In genomic region chr1:7964476-7964875, GRCh38 we compare ENCODE assay signal across 21 cellular contexts. TPM values are rescaled to one million over a fixed set of nuclear protein-coding genes. Genes with fewer than 3 reads are reported as not detected.
DNase-seq lines count a peak whose midpoint lies in the region; ATAC-seq and TF ChIP-seq lines count a peak whose summit lies in the region.
"Had no signal": no experiment of that assay in that cellular context is flagged by ENCODE, and none has a peak within 500 bp of the region (broad histone marks: within the 10 kb centered on the region; RNA-seq: fewer than 3 reads in every experiment).

No MANE protein-coding gene starts in this region.

- H3K4me3 ChIP-seq in osteoblast (ENCODE audit: insufficient read depth, low read length) (no peak overlapping the region), tibial artery (no peak overlapping the region)
- H3K4me3 ChIP-seq: A549 had no signal

- BruUV-seq in Calu3 (replicated peaks; lab: Mats Ljungman, UMichigan): TSS peak; percentile 4

- peaks cover 62% of the 10 kb centered on the region for H3K4me1 Mint-ChIP-seq in activated CD4-positive, alpha-beta T cell treated with anti-CD3 and anti-CD28 coated beads, Interleukin-2, amount 10 ng/mL, durations not matched to agents 7 days and 5 days
- H3K4me1 Mint-ChIP-seq in Calu3 (ENCODE audit: low read depth, unreplicated experiment): peaks cover 8% of the 10 kb centered on the region
- H3K4me1 Mint-ChIP-seq in activated naive CD8-positive, alpha-beta T cell (ENCODE audit: low read depth): peaks cover 67% of the 10 kb centered on the region

- no peak overlapping the region for H3K4me3 Mint-ChIP-seq in activated CD4-positive, alpha-beta T cell treated with anti-CD3 and anti-CD28 coated beads, Interleukin-2, amount 10 ng/mL, durations not matched to agents 7 days and 5 days
- H3K4me3 Mint-ChIP-seq in Calu3 (ENCODE audit: low read depth, unreplicated experiment): no peak overlapping the region
- peak overlapping the region; percentile 98 for H3K4me3 Mint-ChIP-seq in activated naive CD8-positive, alpha-beta T cell

- no peaks in the 10 kb centered on the region for H3K9me3 Mint-ChIP-seq in activated CD4-positive, alpha-beta T cell treated with anti-CD3 and anti-CD28 coated beads, Interleukin-2, amount 10 ng/mL, durations not matched to agents 7 days and 5 days
- no peaks in the 10 kb centered on the region for H3K9me3 Mint-ChIP-seq in Calu3 (ENCODE audit: low read depth, unreplicated experiment)
- no peaks in the 10 kb centered on the region for H3K9me3 Mint-ChIP-seq in activated naive CD8-positive, alpha-beta T cell (ENCODE audit: low read depth)
- H3K9me3 Mint-ChIP-seq: naive B cell, WTC11 had no signal

- no peaks in the 10 kb centered on the region for H3K27me3 Mint-ChIP-seq in activated CD4-positive, alpha-beta T cell treated with anti-CD3 and anti-CD28 coated beads, Interleukin-2, amount 10 ng/mL, durations not matched to agents 7 days and 5 days
- H3K27me3 Mint-ChIP-seq in Calu3 (ENCODE audit: unreplicated experiment): no peaks in the 10 kb centered on the region
- H3K27me3 Mint-ChIP-seq in activated naive CD8-positive, alpha-beta T cell: no peaks in the 10 kb centered on the region
- H3K27me3 Mint-ChIP-seq: naive B cell had no signal

- peaks cover 8% of the 10 kb centered on the region for H4K20me1 ChIP-seq in osteoblast (ENCODE audit: insufficient read depth, low read length)

- peaks cover 10% of the 10 kb centered on the region for H3K4me1 ChIP-seq in osteoblast (ENCODE audit: insufficient read depth, low read length)
- peaks cover 0 to 64% (median 34%) of the 10 kb centered on the region in 4 donors for H3K4me1 ChIP-seq in tibial artery

- peaks cover 51% of the 10 kb centered on the region for H3K36me3 Mint-ChIP-seq in activated CD4-positive, alpha-beta T cell treated with anti-CD3 and anti-CD28 coated beads, Interleukin-2, amount 10 ng/mL, durations not matched to agents 7 days and 5 days (ENCODE audit: low read depth)
- H3K36me3 Mint-ChIP-seq in Calu3 (ENCODE audit: insufficient read depth, unreplicated experiment): peaks cover 49% of the 10 kb centered on the region
- peaks cover 21% of the 10 kb centered on the region for H3K36me3 Mint-ChIP-seq in activated naive CD8-positive, alpha-beta T cell

- H3K27ac ChIP-seq in osteoblast (ENCODE audit: low read depth, low read length) (peak overlapping the region; percentile 9), tibial artery (peak overlapping the region in 1 of 2 donors; percentile 90)
- H3K27ac ChIP-seq: A549, foreskin keratinocyte had no signal

- H3K27ac Mint-ChIP-seq in activated CD4-positive, alpha-beta T cell treated with anti-CD3 and anti-CD28 coated beads, Interleukin-2, amount 10 ng/mL, durations not matched to agents 7 days and 5 days: peak overlapping the region; percentile 27
- no peak overlapping the region for H3K27ac Mint-ChIP-seq in Calu3 (ENCODE audit: unreplicated experiment)
- peak overlapping the region; percentile 82 for H3K27ac Mint-ChIP-seq in activated naive CD8-positive, alpha-beta T cell
- H3K27ac Mint-ChIP-seq: WTC11 had no signal

- POLR2A ChIA-PET in activated CD4-positive, alpha-beta T cell treated with anti-CD3 and anti-CD28 coated beads, Interleukin-2, amount 10 ng/mL, durations not matched to agents 7 days and 5 days (lab: Charles Lee): no interaction called here

- H3K4me2 ChIP-seq in osteoblast (ENCODE audit: insufficient read depth, low read length): no peak overlapping the region
- H3K4me2 ChIP-seq: A549 had no signal

- CTCF ChIA-PET in activated CD4-positive, alpha-beta T cell treated with anti-CD3 and anti-CD28 coated beads, Interleukin-2, amount 10 ng/mL, durations not matched to agents 7 days and 5 days (lab: Charles Lee): interaction anchor here (0.6 to 2.2 kb wide), 2 partner anchors 11 to 24 kb away, joined by 5 to 13 read pairs; partner anchors contain the start of gene TNFRSF9
- CTCF ChIA-PET in Calu3 (lab: Charles Lee): no interaction called here

- no peak for TF ChIP-seq CTCF in Calu3 (IDR thresholded peaks at IDR 0.05; ENCODE audit: unreplicated experiment)
- no peak for TF ChIP-seq CTCF in osteoblast (IDR thresholded peaks at IDR 0.05; ENCODE audit: extremely low read depth, low read depth, low read length)
- TF ChIP-seq CTCF in tibial artery (IDR thresholded peaks at IDR 0.05): no peak

- peaks cover 53% of the 10 kb centered on the region for H3K36me3 ChIP-seq in osteoblast (ENCODE audit: insufficient read depth, low read length)
- peaks cover 35 to 64% (median 48%) of the 10 kb centered on the region in 3 donors for H3K36me3 ChIP-seq in tibial artery

- H3K27me3 ChIP-seq in osteoblast (ENCODE audit: insufficient read depth, low read length) (no peaks in the 10 kb centered on the region), tibial artery (no peaks in the 10 kb centered on the region)
- H3K27me3 ChIP-seq: foreskin keratinocyte had no signal

- H3K79me2 ChIP-seq in osteoblast (ENCODE audit: insufficient read depth, low read length): peaks cover 75% of the 10 kb centered on the region

- H2AFZ ChIP-seq in osteoblast (ENCODE audit: low read length): no peak overlapping the region

- intact Hi-C loops in Calu3 (cut with micrococcal nuclease; ENCODE audit: unreplicated experiment): no loop called here
- intact Hi-C loops in tibial artery (cut with DNase I; ENCODE audit: low total_unique reads): no loop called here

- H3K9me3 ChIP-seq in osteoblast (ENCODE audit: low read depth, low read length) (no peaks in the 10 kb centered on the region), tibial artery (no peaks in the 10 kb centered on the region)
- H3K9me3 ChIP-seq: A549 had no signal

- ATAC-seq in HG02642 (IDR thresholded peaks at IDR 0.05; ENCODE audit: poor library complexity, unreplicated experiment) (no peak), GM21786 (IDR thresholded peaks at IDR 0.05; ENCODE audit: unreplicated experiment) (no peak)
- ATAC-seq: A549, foreskin keratinocyte, PC-3, WTC11 had no signal

- no peak for DNase-seq in activated CD4-positive, alpha-beta T cell treated with anti-CD3 and anti-CD28 coated beads, Interleukin-2, amount 10 ng/mL, durations not matched to agents 7 days and 5 days
- DNase-seq in activated CD4-positive, alpha-beta T cell treated with anti-CD3 and anti-CD28 coated beads for 1 hour: no peak
- DNase-seq in Calu3 (no peak), osteoblast (ENCODE audit: insufficient read length, low spot score, missing footprints) (no peak), tibial artery (no peak)
- DNase-seq: DMS153; foreskin keratinocyte; hippocampal formation; naive B cell; NCI-H1417 treated with DMSO at 0.1 percent for 48 hours; PC-3; posterior cingulate gyrus; SIG-M5; stimulated activated CD4-positive, alpha-beta T cell treated with anti-CD3 and anti-CD28 coated beads, Interleukin-1b, Interleukin-23, amount 100 ng/mL, for 48 hours; stimulated activated naive CD4-positive, alpha-beta T cell treated with Interleukin-2 at 50 U/mL for 16 hours had no signal

RNA-seq across cellular contexts. Expression of gene PARK7, which starts 3.0 kb away (rescaled TPM):
- total RNA-seq in activated CD4-positive, alpha-beta T cell treated with anti-CD3 and anti-CD28 coated beads, Interleukin-2, amount 10 ng/mL, durations not matched to agents 7 days and 5 days: 100 to 1,000 TPM; 226 to 232 TPM
- total RNA-seq in Calu3 (2022) (207 and 209 TPM in 2 replicates), osteoblast (158 and 168 TPM in 2 replicates)

RNA-seq across cellular contexts. Expression of gene TNFRSF9, which starts 23.8 kb away (rescaled TPM):
- under 1 TPM; 0.57 to 0.62 TPM for total RNA-seq in activated CD4-positive, alpha-beta T cell treated with anti-CD3 and anti-CD28 coated beads, Interleukin-2, amount 10 ng/mL, durations not matched to agents 7 days and 5 days
- total RNA-seq in Calu3 (2022) (0.42 and 0.44 TPM in 2 replicates), osteoblast (under 0.01 TPM in 2 replicates)
- total RNA-seq: H1, WTC11 had no signal
